31 cellular contexts compared by ENCODE assay signal in the genomic region with DNA sequence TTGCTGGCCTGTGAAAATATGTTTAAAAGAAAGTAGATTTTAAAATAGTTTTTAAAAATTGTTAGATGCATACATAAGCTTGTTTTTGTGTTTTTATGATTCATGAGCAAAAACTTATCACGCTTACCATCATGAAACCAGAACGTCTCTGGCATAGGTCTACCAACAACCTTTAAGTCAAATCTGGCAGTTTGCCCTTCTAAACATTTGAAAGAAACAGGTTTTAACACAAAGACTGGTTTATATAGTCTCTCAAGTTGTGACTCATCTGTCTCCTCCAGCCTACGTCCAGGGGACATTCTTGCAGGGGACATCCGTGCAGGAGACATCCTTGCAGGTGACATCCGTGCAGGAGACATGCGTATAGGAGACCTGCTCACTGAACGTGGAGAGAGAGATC. TPM values are rescaled to one million over a fixed set of nuclear protein-coding genes. Genes with fewer than 3 reads are reported as not detected.
"Had no signal": no experiment of that assay in that cellular context is flagged by ENCODE, and none has a peak within 500 bp of the region (broad histone marks: within the 10 kb centered on the region; RNA-seq: fewer than 3 reads in every experiment).

No MANE protein-coding gene starts in this region.

- ATAC-seq: activated CD4-positive, CD25-positive, alpha-beta regulatory T cell treated with anti-CD3 and anti-CD28 coated beads, Interleukin-2, amount 50 U/mL, for 24 hours; activated CD8-positive, alpha-beta T cell treated with anti-CD3 and anti-CD28 coated beads for 36 hours; activated T-cell treated with anti-CD3 and anti-CD28 coated beads, Interleukin-2, amount 50 U/mL, for 4 hours; activated T-helper 17 cell treated with anti-CD3 and anti-CD28 coated beads, Interleukin-2, amount 50 U/mL, for 72 hours; foreskin keratinocyte; gastrocnemius medialis; T-helper 17 cell had no signal

- H3K4me1 ChIP-seq: esophagus muscularis mucosa, foreskin keratinocyte had no signal

- H3K9me3 ChIP-seq: esophagus muscularis mucosa, gastrocnemius medialis, heart right ventricle had no signal

- H2AFZ ChIP-seq: hepatocyte had no signal

- H3K4me2 ChIP-seq: hepatocyte had no signal

- H3K27me3 ChIP-seq: brain microvascular endothelial cell, dorsolateral prefrontal cortex, esophagus muscularis mucosa, foreskin keratinocyte, gastrocnemius medialis, heart right ventricle, hepatocyte had no signal

- H3K27ac ChIP-seq: brain microvascular endothelial cell, coronary artery, dorsolateral prefrontal cortex, esophagus muscularis mucosa, foreskin keratinocyte, heart right ventricle, hepatocyte, WERI-Rb-1 had no signal

- H3K79me2 ChIP-seq: hepatocyte had no signal

- H3K4me3 ChIP-seq: coronary artery, dorsolateral prefrontal cortex, esophagus muscularis mucosa, gastrocnemius medialis, heart right ventricle, hepatocyte had no signal

- DNase-seq: activated B cell treated with CpG ODN at 0.5 μM for 24 hours; activated CD4-positive, alpha-beta T cell treated with anti-CD3 and anti-CD28 coated beads for 48 hours; activated CD4-positive, alpha-beta T cell treated with anti-CD3 and anti-CD28 coated beads, Interleukin-2, amount 50 U/mL, for 1 hour; activated CD4-positive, alpha-beta T cell treated with anti-CD3 and anti-CD28 coated beads, Interleukin-2, amount 50 U/mL, for 48 hours; activated CD8-positive, alpha-beta memory T cell treated with anti-CD3 and anti-CD28 coated beads for 24 hours; activated CD8-positive, alpha-beta T cell treated with anti-CD3 and anti-CD28 coated beads for 36 hours; activated effector memory CD4-positive, alpha-beta T cell treated with Interleukin-2 at 50 U/mL for 16 hours; activated gamma-delta T cell treated with Interleukin-2 at 50 U/mL for 16 hours; activated naive CD4-positive, alpha-beta T cell treated with anti-CD3 and anti-CD28 coated beads, Interleukin-2, amount 50 U/mL, for 16 hours; activated naive CD4-positive, alpha-beta T cell treated with Interleukin-2 at 50 U/mL for 16 hours; activated T-cell treated with anti-CD3 and anti-CD28 coated beads, Interleukin-2, amount 50 U/mL, for 4 hours; amniotic stem cell; anterior cingulate cortex; brain microvascular endothelial cell; central memory CD4-positive, alpha-beta T cell; dorsolateral prefrontal cortex; effector memory CD4-positive, alpha-beta T cell; endodermal cell; erythroblast; foreskin keratinocyte; gastrocnemius medialis; glutamatergic neuron; heart right ventricle; T-helper 17 cell; T1000; WERI-Rb-1 had no signal

- H3K36me3 ChIP-seq: brain microvascular endothelial cell had no signal

RNA-seq across cellular contexts. Expression of a gene that starts 29.6 kb away (rescaled TPM):
- total RNA-seq: foreskin keratinocyte had no signal
- polyA plus RNA-seq: foreskin keratinocyte had no signal
